22 cellular contexts compared by ENCODE assay signal in the genomic region with DNA sequence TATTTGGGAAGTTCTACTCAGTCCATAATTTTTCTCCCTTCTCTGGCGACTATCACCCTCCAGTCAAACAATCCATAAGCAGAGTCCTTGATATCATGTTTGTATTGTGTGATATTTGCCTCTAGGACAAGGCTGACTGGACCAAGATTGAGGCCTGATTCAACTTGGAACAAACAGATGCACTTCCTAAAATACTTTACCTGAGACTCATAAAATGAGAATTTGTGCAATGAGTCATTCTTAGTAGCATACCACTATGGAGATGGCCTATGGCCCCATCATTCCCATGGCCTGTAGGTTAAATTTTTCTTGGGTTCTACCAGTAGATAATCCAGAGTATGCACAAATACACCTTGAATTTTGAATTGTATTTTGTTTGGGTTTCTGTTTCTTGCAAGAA.
"Had no signal": no experiment of that assay in that cellular context is flagged by ENCODE, and none has a peak within 500 bp of the region (broad histone marks: within the 10 kb centered on the region; RNA-seq: fewer than 3 reads in every experiment).

No MANE protein-coding gene starts in this region.

- H3K36me3 Mint-ChIP-seq: naive thymus-derived CD8-positive, alpha-beta T cell; stimulated activated naive B cell treated with anti-CD40 and anti-IgM and Interleukin-4, amounts not matched to agents 10 μg/mL and 1 μg/mL and 100 μg/mL, for 72 hours had no signal

- ATAC-seq: esophagus mucosa; gastrocnemius medialis; heart right ventricle; left cardiac atrium; lower lobe of right lung; naive thymus-derived CD8-positive, alpha-beta T cell; psoas muscle; right lobe of liver; stimulated activated naive B cell treated with anti-CD40 and anti-IgM and Interleukin-4, amounts not matched to agents 10 μg/mL and 1 μg/mL and 100 μg/mL, for 72 hours; stimulated activated naive CD8-positive, alpha-beta T cell treated with anti-CD3 and anti-CD28 coated beads, Interleukin-15, amount 100 ng/mL, for 72 hours had no signal

- H3K36me3 ChIP-seq: colonic mucosa, gastrocnemius medialis, heart right ventricle, left ventricle myocardium inferior, lower lobe of right lung, neutrophil, right lobe of liver, tibial nerve had no signal

- H3K9me3 Mint-ChIP-seq: endodermal cell; stimulated activated naive B cell treated with anti-CD40 and anti-IgM and Interleukin-4, amounts not matched to agents 10 μg/mL and 1 μg/mL and 100 μg/mL, for 72 hours; stimulated activated naive CD8-positive, alpha-beta T cell treated with anti-CD3 and anti-CD28 coated beads, Interleukin-15, amount 100 ng/mL, for 72 hours had no signal

- H3K4me3 ChIP-seq: colonic mucosa, gastrocnemius medialis, heart right ventricle, left ventricle myocardium inferior, lower lobe of right lung, psoas muscle, right lobe of liver, testis, tibial nerve had no signal

- H3K27ac Mint-ChIP-seq: endodermal cell; naive thymus-derived CD8-positive, alpha-beta T cell; stimulated activated naive B cell treated with anti-CD40 and anti-IgM and Interleukin-4, amounts not matched to agents 10 μg/mL and 1 μg/mL and 100 μg/mL, for 72 hours; stimulated activated naive CD8-positive, alpha-beta T cell treated with anti-CD3 and anti-CD28 coated beads, Interleukin-15, amount 100 ng/mL, for 72 hours had no signal

- H3K27me3 Mint-ChIP-seq: naive thymus-derived CD8-positive, alpha-beta T cell; stimulated activated naive B cell treated with anti-CD40 and anti-IgM and Interleukin-4, amounts not matched to agents 10 μg/mL and 1 μg/mL and 100 μg/mL, for 72 hours; stimulated activated naive CD8-positive, alpha-beta T cell treated with anti-CD3 and anti-CD28 coated beads, Interleukin-15, amount 100 ng/mL, for 72 hours had no signal

- H3K9me3 ChIP-seq: colonic mucosa, gastrocnemius medialis, heart right ventricle, left ventricle myocardium inferior, lower lobe of right lung, neutrophil, psoas muscle, right lobe of liver, testis, tibial nerve had no signal

- H3K27me3 ChIP-seq: colonic mucosa, gastrocnemius medialis, heart right ventricle, neutrophil, right lobe of liver, testis, tibial nerve had no signal

- H3K4me1 ChIP-seq: colonic mucosa, gastrocnemius medialis, heart right ventricle, left ventricle myocardium inferior, lower lobe of right lung, psoas muscle, right lobe of liver, testis, tibial nerve had no signal

- H3K27ac ChIP-seq: colonic mucosa, gastrocnemius medialis, heart right ventricle, left ventricle myocardium inferior, lower lobe of right lung, neutrophil, psoas muscle, right lobe of liver, testis, tibial nerve had no signal

- H3K4me1 Mint-ChIP-seq: endodermal cell; naive thymus-derived CD8-positive, alpha-beta T cell; stimulated activated naive B cell treated with anti-CD40 and anti-IgM and Interleukin-4, amounts not matched to agents 10 μg/mL and 1 μg/mL and 100 μg/mL, for 72 hours; stimulated activated naive CD8-positive, alpha-beta T cell treated with anti-CD3 and anti-CD28 coated beads, Interleukin-15, amount 100 ng/mL, for 72 hours had no signal

- DNase-seq: colonic mucosa; effector CD4-positive, alpha-beta T cell; endodermal cell; gastrocnemius medialis; heart right ventricle; hypothalamus; left cardiac atrium; left ventricle myocardium inferior; lower lobe of right lung; mesenchymal stem cell; naive thymus-derived CD8-positive, alpha-beta T cell; psoas muscle; retina; right lobe of liver; stimulated activated CD4-positive, alpha-beta T cell treated with anti-CD3 and anti-CD28 coated beads, Interleukin-2, amount 100 ng/mL, for 24 hours; stimulated activated CD4-positive, alpha-beta T cell treated with anti-CD3 and anti-CD28 coated beads, Interleukin-4, amount 100 ng/mL, for 4 hours; stimulated activated naive B cell treated with anti-CD40 and anti-IgM and Interleukin-4, amounts not matched to agents 10 μg/mL and 1 μg/mL and 100 μg/mL, for 72 hours; stimulated activated naive CD8-positive, alpha-beta T cell treated with anti-CD3 and anti-CD28 coated beads, Interleukin-15, amount 100 ng/mL, for 72 hours; testis had no signal

- H3K4me3 Mint-ChIP-seq: endodermal cell; naive thymus-derived CD8-positive, alpha-beta T cell; stimulated activated naive B cell treated with anti-CD40 and anti-IgM and Interleukin-4, amounts not matched to agents 10 μg/mL and 1 μg/mL and 100 μg/mL, for 72 hours; stimulated activated naive CD8-positive, alpha-beta T cell treated with anti-CD3 and anti-CD28 coated beads, Interleukin-15, amount 100 ng/mL, for 72 hours had no signal
